ENCODE assay signal across 33 cellular contexts in genomic region chr16:5790512-5790911, GRCh38.
"Had no signal": no experiment of that assay in that cellular context is flagged by ENCODE, and none has a peak within 500 bp of the region (broad histone marks: within the 10 kb centered on the region; RNA-seq: fewer than 3 reads in every experiment).

No MANE protein-coding gene starts in this region.

- DNase-seq: activated B cell treated with CpG ODN at 0.5 μM for 24 hours; activated CD4-positive, alpha-beta memory T cell treated with anti-CD3 and anti-CD28 coated beads for 36 hours; activated CD4-positive, alpha-beta T cell treated with anti-CD3 and anti-CD28 coated beads for 48 hours; activated CD8-positive, alpha-beta memory T cell treated with anti-CD3 and anti-CD28 coated beads, Interleukin-2, amount 10 ng/mL, durations not matched to agents 7 days and 5 days; activated CD8-positive, alpha-beta memory T cell treated with anti-CD3 and anti-CD28 coated beads, Interleukin-2, amount 50 U/mL, for 4 hours; activated CD8-positive, alpha-beta T cell treated with anti-CD3 and anti-CD28 coated beads, Interleukin-2, amount 10 ng/mL, durations not matched to agents 7 days and 5 days; activated gamma-delta T cell; activated naive CD4-positive, alpha-beta T cell; activated naive CD4-positive, alpha-beta T cell treated with anti-CD3 and anti-CD28 coated beads, Interleukin-2, amount 10 ng/mL, durations not matched to agents 7 days and 5 days; activated naive CD8-positive, alpha-beta T cell treated with anti-CD3 and anti-CD28 coated beads, Interleukin-2, amount 10 ng/mL, durations not matched to agents 7 days and 5 days; activated T-cell treated with anti-CD3 and anti-CD28 coated beads for 4 hours; activated T-cell treated with anti-CD3 and anti-CD28 coated beads, Interleukin-2, amount 50 U/mL, for 24 hours; activated T-cell treated with anti-CD3 and anti-CD28 coated beads, Interleukin-2, amount 50 U/mL, for 72 hours; brain microvascular endothelial cell; dorsolateral prefrontal cortex; effector memory CD4-positive, alpha-beta T cell; erythroblast; foreskin keratinocyte; gastrocnemius medialis; glutamatergic neuron; T-helper 1 cell; T-helper 17 cell; T1000; WERI-Rb-1 had no signal

- H3K4me3 Mint-ChIP-seq: activated B cell treated with CpG ODN at 0.5 μM for 24 hours; activated CD4-positive, alpha-beta memory T cell treated with anti-CD3 and anti-CD28 coated beads for 36 hours; activated CD8-positive, alpha-beta memory T cell treated with anti-CD3 and anti-CD28 coated beads, Interleukin-2, amount 10 ng/mL, durations not matched to agents 7 days and 5 days; activated CD8-positive, alpha-beta T cell treated with anti-CD3 and anti-CD28 coated beads, Interleukin-2, amount 10 ng/mL, durations not matched to agents 7 days and 5 days; activated naive CD4-positive, alpha-beta T cell treated with anti-CD3 and anti-CD28 coated beads, Interleukin-2, amount 10 ng/mL, durations not matched to agents 7 days and 5 days; activated naive CD8-positive, alpha-beta T cell treated with anti-CD3 and anti-CD28 coated beads, Interleukin-2, amount 10 ng/mL, durations not matched to agents 7 days and 5 days; activated T-cell treated with anti-CD3 and anti-CD28 coated beads, Interleukin-2, amount 50 U/mL, for 24 hours; activated T-cell treated with anti-CD3 and anti-CD28 coated beads, Interleukin-2, amount 50 U/mL, for 72 hours; central memory CD8-positive, alpha-beta T cell; dendritic cell treated with granulocyte-macrophage colony-stimulating factor and Interleukin-4, amounts not matched to agents 40 ng/mL and 50 ng/mL, for 4 days; T-helper 17 cell; T-helper 2 cell treated with Interferon-gamma antibody and Interleukin-4, amounts not matched to agents 5 μg/mL and 100 μg/mL, for 36 hours had no signal

- H3K27ac ChIP-seq: ascending aorta, brain microvascular endothelial cell, coronary artery, dorsolateral prefrontal cortex, esophagus muscularis mucosa, foreskin keratinocyte, gastrocnemius medialis, WERI-Rb-1 had no signal

- H3K4me1 ChIP-seq: ascending aorta, esophagus muscularis mucosa, foreskin keratinocyte, gastrocnemius medialis had no signal

- H3K36me3 ChIP-seq: ascending aorta, brain microvascular endothelial cell, esophagus muscularis mucosa, gastrocnemius medialis, WERI-Rb-1 had no signal

- H3K27me3 Mint-ChIP-seq: activated B cell treated with CpG ODN at 0.5 μM for 24 hours; activated CD4-positive, alpha-beta memory T cell treated with anti-CD3 and anti-CD28 coated beads for 36 hours; activated CD8-positive, alpha-beta memory T cell treated with anti-CD3 and anti-CD28 coated beads, Interleukin-2, amount 10 ng/mL, durations not matched to agents 7 days and 5 days; activated naive CD4-positive, alpha-beta T cell treated with anti-CD3 and anti-CD28 coated beads, Interleukin-2, amount 10 ng/mL, durations not matched to agents 7 days and 5 days; activated naive CD8-positive, alpha-beta T cell treated with anti-CD3 and anti-CD28 coated beads, Interleukin-2, amount 10 ng/mL, durations not matched to agents 7 days and 5 days; activated T-cell treated with anti-CD3 and anti-CD28 coated beads, Interleukin-2, amount 50 U/mL, for 24 hours; central memory CD8-positive, alpha-beta T cell; dendritic cell treated with granulocyte-macrophage colony-stimulating factor and Interleukin-4, amounts not matched to agents 40 ng/mL and 50 ng/mL, for 4 days; T-helper 17 cell had no signal

- ATAC-seq: activated CD4-positive, CD25-positive, alpha-beta regulatory T cell treated with anti-CD3 and anti-CD28 coated beads, Interleukin-2, amount 50 U/mL, for 24 hours; activated CD8-positive, alpha-beta memory T cell treated with anti-CD3 and anti-CD28 coated beads, Interleukin-2, amount 10 ng/mL, durations not matched to agents 7 days and 5 days; activated CD8-positive, alpha-beta T cell treated with anti-CD3 and anti-CD28 coated beads, Interleukin-2, amount 10 ng/mL, durations not matched to agents 7 days and 5 days; activated naive CD4-positive, alpha-beta T cell treated with anti-CD3 and anti-CD28 coated beads, Interleukin-2, amount 50 U/mL, for 72 hours; activated T-cell treated with anti-CD3 and anti-CD28 coated beads, Interleukin-2, amount 50 U/mL, for 72 hours; foreskin keratinocyte; gastrocnemius medialis; T-helper 17 cell had no signal

- H3K27me3 ChIP-seq: ascending aorta, brain microvascular endothelial cell, esophagus muscularis mucosa, foreskin keratinocyte, gastrocnemius medialis had no signal

- H3K4me1 Mint-ChIP-seq: activated B cell treated with CpG ODN at 0.5 μM for 24 hours; activated CD8-positive, alpha-beta memory T cell treated with anti-CD3 and anti-CD28 coated beads, Interleukin-2, amount 10 ng/mL, durations not matched to agents 7 days and 5 days; activated naive CD4-positive, alpha-beta T cell treated with anti-CD3 and anti-CD28 coated beads, Interleukin-2, amount 10 ng/mL, durations not matched to agents 7 days and 5 days; activated naive CD8-positive, alpha-beta T cell treated with anti-CD3 and anti-CD28 coated beads, Interleukin-2, amount 10 ng/mL, durations not matched to agents 7 days and 5 days; central memory CD8-positive, alpha-beta T cell; T-helper 17 cell had no signal

- H3K4me3 ChIP-seq: ascending aorta, coronary artery, dorsolateral prefrontal cortex, esophagus muscularis mucosa, gastrocnemius medialis had no signal

- FAIRE-seq: bronchial epithelial cell had no signal

- H3K27ac Mint-ChIP-seq: activated B cell treated with CpG ODN at 0.5 μM for 24 hours; activated CD4-positive, alpha-beta memory T cell treated with anti-CD3 and anti-CD28 coated beads for 36 hours; activated CD8-positive, alpha-beta memory T cell treated with anti-CD3 and anti-CD28 coated beads, Interleukin-2, amount 10 ng/mL, durations not matched to agents 7 days and 5 days; activated CD8-positive, alpha-beta T cell treated with anti-CD3 and anti-CD28 coated beads, Interleukin-2, amount 10 ng/mL, durations not matched to agents 7 days and 5 days; activated naive CD4-positive, alpha-beta T cell treated with anti-CD3 and anti-CD28 coated beads, Interleukin-2, amount 10 ng/mL, durations not matched to agents 7 days and 5 days; activated naive CD4-positive, alpha-beta T cell treated with anti-CD3 and anti-CD28 coated beads, Interleukin-2, amount 50 U/mL, for 72 hours; activated naive CD8-positive, alpha-beta T cell treated with anti-CD3 and anti-CD28 coated beads, Interleukin-2, amount 10 ng/mL, durations not matched to agents 7 days and 5 days; activated T-cell treated with anti-CD3 and anti-CD28 coated beads, Interleukin-2, amount 50 U/mL, for 24 hours; activated T-cell treated with anti-CD3 and anti-CD28 coated beads, Interleukin-2, amount 50 U/mL, for 72 hours; dendritic cell treated with granulocyte-macrophage colony-stimulating factor and Interleukin-4, amounts not matched to agents 40 ng/mL and 50 ng/mL, for 4 days; T-helper 17 cell; T-helper 2 cell treated with Interferon-gamma antibody and Interleukin-4, amounts not matched to agents 5 μg/mL and 100 μg/mL, for 36 hours had no signal

- H3K9me3 ChIP-seq: ascending aorta, gastrocnemius medialis had no signal

- H3K36me3 Mint-ChIP-seq: activated CD4-positive, alpha-beta memory T cell treated with anti-CD3 and anti-CD28 coated beads for 36 hours; activated CD8-positive, alpha-beta memory T cell treated with anti-CD3 and anti-CD28 coated beads, Interleukin-2, amount 10 ng/mL, durations not matched to agents 7 days and 5 days; activated naive CD4-positive, alpha-beta T cell treated with anti-CD3 and anti-CD28 coated beads, Interleukin-2, amount 10 ng/mL, durations not matched to agents 7 days and 5 days; activated naive CD4-positive, alpha-beta T cell treated with anti-CD3 and anti-CD28 coated beads, Interleukin-2, amount 50 U/mL, for 72 hours; activated naive CD8-positive, alpha-beta T cell treated with anti-CD3 and anti-CD28 coated beads, Interleukin-2, amount 10 ng/mL, durations not matched to agents 7 days and 5 days had no signal
